24 cellular contexts compared by ENCODE assay signal in the genomic region with DNA sequence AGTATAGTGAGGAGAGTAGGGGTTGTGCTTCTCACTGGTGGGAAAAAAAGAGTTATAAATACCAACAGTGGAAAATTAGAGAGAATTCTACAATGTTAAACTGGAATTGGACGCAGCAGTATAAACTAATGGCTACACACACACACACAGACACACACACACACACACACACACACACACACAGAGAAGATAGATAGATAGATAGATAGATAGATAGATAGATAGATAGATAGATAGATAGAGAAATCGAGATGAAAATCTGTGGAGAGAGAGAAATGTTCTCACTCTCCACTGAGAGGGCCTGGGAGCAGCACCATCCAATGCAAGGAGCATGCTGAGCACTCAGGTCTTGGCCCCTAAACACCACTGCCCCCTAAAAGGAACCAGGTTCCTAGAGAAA.
DNase-seq lines count a peak whose midpoint lies in the region; ATAC-seq, FAIRE-seq and TF ChIP-seq lines count a peak whose summit lies in the region.
"Had no signal": no experiment of that assay in that cellular context is flagged by ENCODE, and none has a peak within 500 bp of the region (broad histone marks: within the 10 kb centered on the region; RNA-seq: fewer than 3 reads in every experiment).

No MANE protein-coding gene starts in this region.

- H3F3A ChIP-seq in DOHH2 (ENCODE audit: control insufficient read depth, insufficient read depth): peaks cover 38% of the 10 kb centered on the region

- in situ Hi-C loops in K562 (cut with MboI): no loop called here

- FAIRE-seq in K562 (lab: Jason Lieb, UNC): no peak
- FAIRE-seq: A204.1, D721Med, GM12878, GM12892, GM18507 had no signal

- no peak overlapping the region for H3K23ac ChIP-seq in mesendoderm (ENCODE audit: low read length)

- H2BK5ac ChIP-seq in mesendoderm (ENCODE audit: low read length): no peak overlapping the region

- no peak overlapping the region for H4K8ac ChIP-seq in mesendoderm (ENCODE audit: low read depth, low read length)

- ATAC-seq in K562: no peak
- ATAC-seq: CD8-positive, alpha-beta T cell; GM12878 had no signal

- H3K9me2 ChIP-seq in DOHH2 (replicated peaks; ENCODE audit: control insufficient read depth, low read length): no peaks in the 10 kb centered on the region

- TF ChIP-seq POLR2A in K562 (conservative IDR thresholded peaks at IDR 0.05) (no peak), esophagus muscularis mucosa (IDR thresholded peaks at IDR 0.05; ENCODE audit: low read depth) (no peak)

- no peak overlapping the region for H3K27ac ChIP-seq in DOHH2 (ENCODE audit: low read depth, low read length)
- no peak overlapping the region for H3K27ac ChIP-seq in K562 (ENCODE audit: extremely low read depth, low read depth, low read length)
- no peak overlapping the region for H3K27ac ChIP-seq in esophagus muscularis mucosa (replicated peaks in 1 of 4)
- no peak overlapping the region for H3K27ac ChIP-seq in mesendoderm (ENCODE audit: low read depth, low read length)
- H3K27ac ChIP-seq: BLaER1, C4-2B had no signal

- no peaks in the 10 kb centered on the region for H3K79me1 ChIP-seq in mesendoderm (ENCODE audit: low read length)

- H3K9ac ChIP-seq in K562 (ENCODE audit: insufficient read depth in 1 of 2, low read depth in 2 of 2, low read length in 2 of 2) (no peak overlapping the region), mesendoderm (ENCODE audit: low read length) (no peak overlapping the region)
- H3K9ac ChIP-seq: BLaER1 had no signal

- TF ChIP-seq EP300 in K562 (IDR thresholded peaks at IDR 0.05; ENCODE audit: low read length) (no peak), esophagus muscularis mucosa (IDR thresholded peaks at IDR 0.05) (no peak)

- H2AFZ ChIP-seq in K562 (ENCODE audit: low read depth, low read length): no peak overlapping the region

- H4K20me1 ChIP-seq in DOHH2 (ENCODE audit: control insufficient read depth, insufficient read depth, low read depth, low read length): no peaks in the 10 kb centered on the region
- H4K20me1 ChIP-seq in K562 (replicated peaks; ENCODE audit: control insufficient read depth, insufficient read depth, low read length): no peaks in the 10 kb centered on the region
- H4K20me1 ChIP-seq: BLaER1 had no signal

- H3K4me2 ChIP-seq in DOHH2 (ENCODE audit: low read length) (peak overlapping the region; percentile 67), K562 (ENCODE audit: insufficient read depth, low read length) (no peak overlapping the region), mesendoderm (ENCODE audit: low read length) (no peak overlapping the region)
- H3K4me2 ChIP-seq: BLaER1 had no signal

- no peaks in the 10 kb centered on the region for H3K9me1 ChIP-seq in K562 (ENCODE audit: control insufficient read depth, insufficient read depth, low read length)

- CTCF ChIA-PET in K562 (lab: Yijun Ruan, JAX; ENCODE audit: low intra/inter-chr PET ratio): interaction anchor here (0.7 kb wide), 1 partner anchor 24 kb away, joined by 5 read pairs; no protein-coding TSS in a partner anchor

- no peak overlapping the region for H3K18ac ChIP-seq in mesendoderm (ENCODE audit: low read length)

- 0% methylated on average over 2 of the region's 2 CpGs for WGBS in K562 (ENCODE audit: insufficient coverage, low coverage, missing lambda C conversion rate)
- WGBS in esophagus muscularis mucosa: 82% methylated on average over 2 of the region's 2 CpGs
- no CpG with 5 or more reads among the region's 2 CpGs for WGBS in mesendoderm (ENCODE audit: extremely low coverage, insufficient coverage, low lambda C conversion rate)

- no peak for TF ChIP-seq CTCF in DOHH2 (IDR thresholded peaks at IDR 0.05; ENCODE audit: low read depth, low read length, poor library complexity, severe bottlenecking)
- no peak for TF ChIP-seq CTCF in K562 (IDR thresholded peaks at IDR 0.05 in 2 of 3, conservative IDR thresholded peaks at IDR 0.05 in 1 of 3; ENCODE audit: insufficient read depth in 2 of 3, low read depth in 1 of 3, low read length in 3 of 3)
- no peak for TF ChIP-seq CTCF in esophagus muscularis mucosa (IDR thresholded peaks at IDR 0.05)

- H3K4ac ChIP-seq in mesendoderm (ENCODE audit: low read depth, low read length): no peak overlapping the region

- H3K36me3 ChIP-seq in DOHH2 (ENCODE audit: control insufficient read depth, low read length) (0 out of 2 replicates have a peak, but pooled peaks cover 5% of the 10 kb centered on the region), K562 (ENCODE audit: control insufficient read depth, insufficient read depth, low read length) (no peaks in the 10 kb centered on the region), esophagus muscularis mucosa (no peaks in the 10 kb centered on the region), mesendoderm (ENCODE audit: control insufficient read depth, insufficient read depth, low read length) (no peaks in the 10 kb centered on the region)
- H3K36me3 ChIP-seq: BE2C, BLaER1 had no signal

- H3K56ac ChIP-seq in mesendoderm (ENCODE audit: low read length): no peak overlapping the region

- DNase-seq in K562 (ENCODE audit: extremely low read depth in 1 of 4, low spot score in 3 of 4) (no peak), esophagus muscularis mucosa (ENCODE audit: extremely low spot score) (peak; percentile 29), iPS-NIHi7 (ENCODE audit: extremely low spot score) (no peak), hippocampal formation (lab: John Stamatoyannopoulos, UW) (no peak), mesendoderm (no peak), posterior vena cava (ENCODE audit: low spot score) (no peak)
- DNase-seq: 8988T; ACHN; BE2C; Caco-2; Calu3; CD4-positive, alpha-beta T cell; DMS79 treated with DMSO at 0.1 percent for 48 hours; EL; GDM1 had no signal

- intact Hi-C loops in K562 (cut with micrococcal nuclease) (no loop called here), esophagus muscularis mucosa (cut with DNase I) (no loop called here), posterior vena cava (cut with DNase I) (no loop called here)

- POLR2A ChIA-PET in K562 (lab: Yijun Ruan, JAX): no interaction called here

- no peak overlapping the region for H2BK120ac ChIP-seq in mesendoderm (ENCODE audit: low read depth, low read length)

- H2BK15ac ChIP-seq in mesendoderm (replicated peaks; ENCODE audit: low read depth): no peak overlapping the region

- H3K4me1 ChIP-seq in DOHH2 (ENCODE audit: control insufficient read depth, low read length) (peaks cover 73% of the 10 kb centered on the region), K562 (replicated peaks in 1 of 2; ENCODE audit: control insufficient read depth in 2 of 2, insufficient read depth in 2 of 2, low read length in 2 of 2) (peaks cover 12 to 13% of the 10 kb centered on the region in 2 experiments), esophagus muscularis mucosa (peaks cover 15 to 20% (median 18%) of the 10 kb centered on the region in 4 donors), mesendoderm (ENCODE audit: control insufficient read depth, low read depth, low read length) (no peaks in the 10 kb centered on the region)
- H3K4me1 ChIP-seq: BE2C had no signal

- H3K79me2 ChIP-seq in DOHH2 (ENCODE audit: control insufficient read depth, low read length): peaks cover 50% of the 10 kb centered on the region
- H3K79me2 ChIP-seq in K562 (ENCODE audit: control insufficient read depth, insufficient read depth, low read length): no peaks in the 10 kb centered on the region
- no peaks in the 10 kb centered on the region for H3K79me2 ChIP-seq in mesendoderm (ENCODE audit: control insufficient read depth, insufficient read depth, low read length)

- no TSS peak for BruUV-seq in K562 (replicated peaks; lab: Mats Ljungman, UMichigan)

- peak overlapping the region; percentile 72 for H3K4me3 ChIP-seq in DOHH2 (ENCODE audit: low read length)
- H3K4me3 ChIP-seq in K562: no peak overlapping the region
- H3K4me3 ChIP-seq in esophagus muscularis mucosa: no peak overlapping the region
- no peak overlapping the region for H3K4me3 ChIP-seq in mesendoderm (ENCODE audit: low read length)
- H3K4me3 ChIP-seq: BLaER1, GM12878 had no signal

- no peaks in the 10 kb centered on the region for H3K27me3 ChIP-seq in DOHH2 (ENCODE audit: control insufficient read depth, low read length)
- H3K27me3 ChIP-seq in K562 (ENCODE audit: control insufficient read depth in 2 of 2, insufficient read depth in 2 of 2, low read length in 2 of 2): peaks cover 33 to 40% of the 10 kb centered on the region in 2 experiments; a peak in 4 of 5 replicates
- peaks cover 0 to 60% (median 15%) of the 10 kb centered on the region in 4 donors for H3K27me3 ChIP-seq in esophagus muscularis mucosa
- peaks cover 8% of the 10 kb centered on the region for H3K27me3 ChIP-seq in mesendoderm (ENCODE audit: insufficient read depth, low read length, poor library complexity)
- H3K27me3 ChIP-seq: BE2C had no signal

- no peak for TF ChIP-seq RAD21 in K562 (CRISPR knock-in tag; conservative IDR thresholded peaks at IDR 0.05 in 1 of 2, IDR thresholded peaks at IDR 0.05 in 1 of 2)

- H2AK5ac ChIP-seq in mesendoderm (ENCODE audit: low read length): no peak overlapping the region

- no peaks in the 10 kb centered on the region for H3K9me3 ChIP-seq in DOHH2 (ENCODE audit: control insufficient read depth, insufficient read depth, low read length)
- H3K9me3 ChIP-seq in K562 (replicated peaks; ENCODE audit: control insufficient read depth, insufficient read depth, low read depth, low read length): no peaks in the 10 kb centered on the region
- no peaks in the 10 kb centered on the region for H3K9me3 ChIP-seq in esophagus muscularis mucosa
- H3K9me3 ChIP-seq: BE2C, BLaER1, Caco-2 had no signal

- H4K5ac ChIP-seq in mesendoderm (ENCODE audit: low read length): no peak overlapping the region

TF ChIP-seq in K562, 482 proteins besides CTCF, POLR2A, EP300 and RAD21:
- TF ChIP-seq DACH1 (IDR thresholded peaks at IDR 0.05; ENCODE audit: partially characterized antibody): peak; percentile 97
- TF ChIP-seq TEAD1 (CRISPR knock-in tag; IDR thresholded peaks at IDR 0.05): no peak
- TF ChIP-seq FIP1L1 (IDR thresholded peaks at IDR 0.05; ENCODE audit: low read depth, low read length, poor library complexity, severe bottlenecking): no peak
